ENCODE assay signal across 8 cellular contexts in the genomic region with DNA sequence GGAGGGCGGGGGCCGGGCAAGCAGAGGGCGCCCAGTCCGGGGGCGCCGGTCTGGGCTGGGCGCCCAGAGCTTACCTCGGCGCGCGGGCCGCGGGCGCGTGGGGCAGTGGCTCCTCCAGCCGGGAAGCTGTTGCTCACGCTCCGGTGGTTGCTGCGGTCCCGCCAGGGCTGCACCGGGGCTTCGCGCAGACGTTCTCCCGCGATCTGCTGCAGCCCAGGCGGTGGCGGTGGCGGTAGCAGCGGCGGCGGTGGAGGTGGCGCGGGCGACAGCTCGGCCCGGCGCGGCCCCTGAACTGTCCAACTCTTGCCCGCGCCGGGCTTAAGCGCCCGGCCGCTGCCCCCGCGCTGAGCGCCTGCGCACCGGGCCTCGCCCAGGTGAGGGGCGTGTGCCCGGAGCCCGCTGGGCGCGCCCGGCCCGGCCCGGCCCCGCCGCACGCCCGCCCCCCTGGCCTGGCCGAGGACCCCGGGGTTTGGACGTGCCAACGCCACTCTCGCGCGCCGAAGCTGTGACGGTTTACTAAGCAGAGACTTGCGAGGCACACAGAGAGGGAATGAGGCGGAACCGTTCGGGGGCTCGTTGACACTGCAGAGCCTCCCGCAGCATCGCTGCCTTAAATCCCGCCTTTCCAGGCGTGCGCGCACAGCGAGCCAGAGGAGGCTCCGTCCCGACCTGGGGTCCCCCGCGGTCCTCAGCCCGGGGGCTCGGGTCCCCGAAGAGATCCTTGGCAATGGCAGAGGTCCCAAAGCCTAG. TPM values are rescaled to one million over a fixed set of nuclear protein-coding genes. Genes with fewer than 3 reads are reported as not detected.
DNase-seq lines count a peak whose midpoint lies in the region; ATAC-seq, FAIRE-seq and TF ChIP-seq lines count a peak whose summit lies in the region.

ZNF385B (minus strand) TSS at position 586 of the 750 bp plus-strand sequence.

- WGBS in A549 (ENCODE audit: missing lambda C conversion rate) = 7% methylated on average over 14 of the region's 91 CpGs
- WGBS in gastroesophageal sphincter (ENCODE audit: low coverage in 1 of 2), 2 donors = 0% methylated on average over 8 of the region's 91 CpGs; no CpG with 5 or more reads in 1 of the 2 donors
- WGBS in pancreas, 2 donors = 1% methylated on average over 52 to 91 of the region's 91 CpGs

- TF ChIP-seq CTCF in A549 (IDR thresholded peaks at IDR 0.05) (no peak), GM13976 (IDR thresholded peaks at IDR 0.05; ENCODE audit: borderline replicate concordance, control extremely low read depth, extremely low read depth, insufficient read depth, missing control alignments) (no peak), WERI-Rb-1 (IDR thresholded peaks at IDR 0.05; ENCODE audit: low read depth, low read length) (no peak), gastroesophageal sphincter (IDR thresholded peaks at IDR 0.05) (no peak), pancreas (IDR thresholded peaks at IDR 0.05) (no peak)

- CTCF ChIA-PET in A549 (lab: Yijun Ruan, JAX) = no interaction called here

- H3K4me3 ChIP-seq in A549 (peak within 1 kb of the TSS; percentile 52), WERI-Rb-1 (ENCODE audit: low read depth, low read length) (peak within 1 kb of the TSS; percentile 91), gastroesophageal sphincter (peak within 1 kb of the TSS; percentile 46 to 71), pancreas (peak within 1 kb of the TSS; percentile 31 to 58 (median 33))

- TF ChIP-seq POLR2A in A549 (IDR thresholded peaks at IDR 0.05; ENCODE audit: low read length) = no peak
- peak in 1 of 2 donors; percentile 42 for TF ChIP-seq POLR2A in gastroesophageal sphincter (IDR thresholded peaks at IDR 0.05)

- FAIRE-seq in A549 (lab: Jason Lieb, UNC) (no peak), pancreas (lab: Jason Lieb, UNC) (no peak)

- H3K27me3 ChIP-seq in WERI-Rb-1 (ENCODE audit: insufficient read depth, low read depth, severe bottlenecking) = no peaks in the 10 kb centered on the region
- H3K27me3 ChIP-seq in gastroesophageal sphincter = peaks cover 18% of the 10 kb centered on the region
- no peaks in the 10 kb centered on the region for H3K27me3 ChIP-seq in pancreas

- intact Hi-C loops in pancreas (cut with DNase I) = no loop called here

- no peak for TF ChIP-seq RAD21 in A549 (conservative IDR thresholded peaks at IDR 0.05 in 1 of 2, IDR thresholded peaks at IDR 0.05 in 1 of 2)

- POLR2A ChIA-PET in A549 (lab: Yijun Ruan, JAX) = no interaction called here

- DNase-seq in A549 (ENCODE audit: low read depth in 1 of 2, low spot score in 1 of 2) (no peak), GM13976 (ENCODE audit: low spot score) (peak; percentile 37), WERI-Rb-1 (peak; percentile 60), pancreas (peak in 4 of 6 donors; percentile 11 to 74 (median 44)), NCI-H187 treated with DMSO at 0.1 percent for 48 hours (lab: John Stamatoyannopoulos, UW) (no peak)

- H3K27ac ChIP-seq in A549 = 0 out of 6 replicates have a peak within 1 kb of the TSS, but pooled peaks of 1 of the 2 experiments have one; percentile 5
- peak within 1 kb of the TSS; percentile 64 for H3K27ac ChIP-seq in WERI-Rb-1
- H3K27ac ChIP-seq in gastroesophageal sphincter = peak within 1 kb of the TSS; percentile 25 to 87 (median 84)
- no peak within 1 kb of the TSS for H3K27ac ChIP-seq in pancreas

- no peaks in the 10 kb centered on the region for H3K36me3 ChIP-seq in WERI-Rb-1
- H3K36me3 ChIP-seq in gastroesophageal sphincter = no peaks in the 10 kb centered on the region
- H3K36me3 ChIP-seq in pancreas = no peaks in the 10 kb centered on the region

- peaks cover 5% of the 10 kb centered on the region; the same call in 1 of the 3 replicates for H3K4me1 ChIP-seq in A549
- H3K4me1 ChIP-seq in gastroesophageal sphincter = peaks cover 0 to 38% (median 0%) of the 10 kb centered on the region in 3 donors
- H3K4me1 ChIP-seq in pancreas = peaks cover 0 to 2% (median 0%) of the 10 kb centered on the region in 3 donors

- ATAC-seq in A549 (peak; percentile 59 to 75), HG03442 (IDR thresholded peaks at IDR 0.05; ENCODE audit: unreplicated experiment) (peak; percentile 45), gastroesophageal sphincter (peak; percentile 54), pancreas (peak; percentile 58 to 85 (median 76)), GM21786 (IDR thresholded peaks at IDR 0.05; ENCODE audit: unreplicated experiment) (no peak)

- in situ Hi-C loops in GM13976 (cut with MboI; ENCODE audit: low sequenced_read_pairs, unreplicated experiment) = no loop called here

- H3K9me3 ChIP-seq in A549 (no peaks in the 10 kb centered on the region), WERI-Rb-1 (ENCODE audit: severe bottlenecking) (no peaks in the 10 kb centered on the region), gastroesophageal sphincter (no peaks in the 10 kb centered on the region), pancreas (no peaks in the 10 kb centered on the region)

- no peak for TF ChIP-seq EP300 in A549 (IDR thresholded peaks at IDR 0.05)
- no peak for TF ChIP-seq EP300 in gastroesophageal sphincter (IDR thresholded peaks at IDR 0.05)

- H3K4me2 ChIP-seq in A549 = peak within 1 kb of the TSS; percentile 87

TF ChIP-seq in A549, 52 proteins besides CTCF, POLR2A, EP300 and RAD21:
- TF ChIP-seq CHD4 (IDR thresholded peaks at IDR 0.05; ENCODE audit: borderline replicate concordance) (no peak), RCOR1 (IDR thresholded peaks at IDR 0.05; ENCODE audit: low read depth, low read length) (no peak), KDM5A (IDR thresholded peaks at IDR 0.05) (no peak), MAZ (IDR thresholded peaks at IDR 0.05; ENCODE audit: borderline replicate concordance, low read depth, low read length) (no peak), POLR2AphosphoS2 (conservative IDR thresholded peaks at IDR 0.05; ENCODE audit: low read length) (no peak), ZNF302 (CRISPR knock-in tag; IDR thresholded peaks at IDR 0.05) (no peak), SREBF2 (IDR thresholded peaks at IDR 0.05) (no peak), MAFK (IDR thresholded peaks at IDR 0.05; ENCODE audit: partially characterized antibody) (no peak), NR3C1 (IDR thresholded peaks at IDR 0.05) (no peak), TP53 (CRISPR knock-in tag; IDR thresholded peaks at IDR 0.05) (no peak), HEYL (CRISPR knock-in tag; IDR thresholded peaks at IDR 0.05) (no peak), CEBPB (IDR thresholded peaks at IDR 0.05) (no peak), FOXS1 (CRISPR knock-in tag; IDR thresholded peaks at IDR 0.05) (no peak), HES2 (IDR thresholded peaks at IDR 0.05) (no peak), HOXB13 (CRISPR knock-in tag; IDR thresholded peaks at IDR 0.05; ENCODE audit: low read depth) (no peak), EHF (CRISPR knock-in tag; IDR thresholded peaks at IDR 0.05) (no peak)
- TF ChIP-seq, protein P1, sequence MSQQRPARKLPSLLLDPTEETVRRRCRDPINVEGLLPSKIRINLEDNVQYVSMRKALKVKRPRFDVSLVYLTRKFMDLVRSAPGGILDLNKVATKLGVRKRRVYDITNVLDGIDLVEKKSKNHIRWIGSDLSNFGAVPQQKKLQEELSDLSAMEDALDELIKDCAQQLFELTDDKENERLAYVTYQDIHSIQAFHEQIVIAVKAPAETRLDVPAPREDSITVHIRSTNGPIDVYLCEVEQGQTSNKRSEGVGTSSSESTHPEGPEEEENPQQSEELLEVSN (IDR thresholded peaks at IDR 0.05; ENCODE audit: borderline replicate concordance, low read depth) = no peak
- TF ChIP-seq, protein P2, sequence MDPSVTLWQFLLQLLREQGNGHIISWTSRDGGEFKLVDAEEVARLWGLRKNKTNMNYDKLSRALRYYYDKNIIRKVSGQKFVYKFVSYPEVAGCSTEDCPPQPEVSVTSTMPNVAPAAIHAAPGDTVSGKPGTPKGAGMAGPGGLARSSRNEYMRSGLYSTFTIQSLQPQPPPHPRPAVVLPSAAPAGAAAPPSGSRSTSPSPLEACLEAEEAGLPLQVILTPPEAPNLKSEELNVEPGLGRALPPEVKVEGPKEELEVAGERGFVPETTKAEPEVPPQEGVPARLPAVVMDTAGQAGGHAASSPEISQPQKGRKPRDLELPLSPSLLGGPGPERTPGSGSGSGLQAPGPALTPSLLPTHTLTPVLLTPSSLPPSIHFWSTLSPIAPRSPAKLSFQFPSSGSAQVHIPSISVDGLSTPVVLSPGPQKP (IDR thresholded peaks at IDR 0.05; ENCODE audit: low read depth, low read length) = no peak
- TF ChIP-seq, protein P3, sequence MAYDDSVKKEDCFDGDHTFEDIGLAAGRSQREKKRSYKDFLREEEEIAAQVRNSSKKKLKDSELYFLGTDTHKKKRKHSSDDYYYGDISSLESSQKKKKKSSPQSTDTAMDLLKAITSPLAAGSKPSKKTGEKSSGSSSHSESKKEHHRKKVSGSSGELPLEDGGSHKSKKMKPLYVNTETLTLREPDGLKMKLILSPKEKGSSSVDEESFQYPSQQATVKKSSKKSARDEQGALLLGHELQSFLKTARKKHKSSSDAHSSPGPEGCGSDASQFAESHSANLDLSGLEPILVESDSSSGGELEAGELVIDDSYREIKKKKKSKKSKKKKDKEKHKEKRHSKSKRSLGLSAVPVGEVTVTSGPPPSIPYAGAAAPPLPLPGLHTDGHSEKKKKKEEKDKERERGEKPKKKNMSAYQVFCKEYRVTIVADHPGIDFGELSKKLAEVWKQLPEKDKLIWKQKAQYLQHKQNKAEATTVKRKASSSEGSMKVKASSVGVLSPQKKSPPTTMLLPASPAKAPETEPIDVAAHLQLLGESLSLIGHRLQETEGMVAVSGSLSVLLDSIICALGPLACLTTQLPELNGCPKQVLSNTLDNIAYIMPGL (CRISPR knock-in tag; IDR thresholded peaks at IDR 0.05; ENCODE audit: borderline replicate concordance) = no peak

RNA-seq across cellular contexts. Expression of gene ZNF385B, which starts in this region (rescaled TPM):
- polyA plus RNA-seq in A549 (2011; rRNA removed) (not detected in 2 replicates), A549 (2017; fragmentation: RNase III; extraction: RNeasy Plus Mini Kit Qiagen cat#74134 plus additional on column Dnase treatment) (not detected in 3 replicates), pancreas (under 1 TPM; 0.19 to 0.49 TPM)
- polyA plus RNA-seq in A549 (2012; cell fraction: cytosol; rRNA removed) = not detected in 2 replicates
- not detected in 2 replicates for polyA plus RNA-seq in A549 (2012; cell fraction: nucleus; rRNA removed)
- polyA minus RNA-seq in A549 (2011; rRNA and poly(A)+ RNA removed) = not detected in 2 replicates
- total RNA-seq in gastroesophageal sphincter (1 to 10 TPM; 2.7 to 7.6 (median 3.9) TPM), pancreas (under 1 TPM in 5 of 6 donors, not detected in 1; 0.22 to 0.61 (median 0.37) TPM)

Comparison
In these comparisons a context has a peak if more than half of its experiments do, and no peak if none do; other contexts are left out.
1. Peak in ATAC-seq, H3K4me3 ChIP-seq and H3K4me2 ChIP-seq in A549; RNA of the gene not detected or under 1 TPM.
2. Peak in DNase-seq, ATAC-seq and H3K4me3 ChIP-seq in pancreas; RNA of the gene not detected or under 1 TPM.
3. DNase-seq: peak in GM13976 (single experiment) and WERI-Rb-1 (single experiment); none in A549 (0 of 2) and NCI-H187 treated with DMSO at 0.1 percent for 48 hours (single experiment).
4. H3K27ac ChIP-seq: peak in WERI-Rb-1 (single experiment) and gastroesophageal sphincter (4 of 4); none in pancreas (0 of 4).
5. H3K4me3 ChIP-seq: peak in every context shown above with its lines; median percentile 91 in WERI-Rb-1; 58 in gastroesophageal sphincter; 52 in A549; 33 in pancreas.